Comparison of ENCODE assay signal across 22 cellular contexts in genomic region chrX:129736491-129736890, GRCh38. TPM values are rescaled to one million over a fixed set of nuclear protein-coding genes. Genes with fewer than 3 reads are reported as not detected.
A peak's percentile ranks its signal among the peaks of the same experiment; 100 is the strongest.
DNase-seq lines count a peak whose midpoint lies in the region; ATAC-seq lines count a peak whose summit lies in the region.
"Had no signal": no experiment of that assay in that cellular context is flagged by ENCODE, and none has a peak within 500 bp of the region (broad histone marks: within the 10 kb centered on the region; RNA-seq: fewer than 3 reads in every experiment).

No MANE protein-coding gene starts in this region.

- POLR2A ChIA-PET in CD4-positive, alpha-beta memory T cell (lab: Charles Lee; ENCODE audit: partially characterized antibody): interaction anchor here (0.6 to 2.4 kb wide), 7 partner anchors 10 to 58 kb away, joined by 3 to 21 read pairs (median 5); partner anchors contain the start of gene SASH3

- H3K9me3 ChIP-seq in CD4-positive, alpha-beta memory T cell (ENCODE audit: control insufficient read depth in 1 of 2, low read length in 2 of 2): no peaks in the 10 kb centered on the region
- H3K9me3 ChIP-seq: spleen, tibial nerve had no signal

- peaks cover 12 to 35% (median 21%) of the 10 kb centered on the region in 4 donors for H3K4me1 Mint-ChIP-seq in CD4-positive, alpha-beta memory T cell
- peaks cover 12% of the 10 kb centered on the region for H3K4me1 Mint-ChIP-seq in activated T-helper 17 cell treated with anti-CD3 and anti-CD28 coated beads, Interleukin-2, amount 50 U/mL, for 72 hours

- no peak overlapping the region for H3K4me3 ChIP-seq in CD4-positive, alpha-beta memory T cell (ENCODE audit: low read length in 2 of 2)
- no peak overlapping the region; the same call in 1 of the 2 replicates for H3K4me3 ChIP-seq in Jurkat, Clone E6-1 (ENCODE audit: low read length)
- H3K4me3 ChIP-seq: dorsolateral prefrontal cortex, spleen, tibial nerve had no signal

- peak overlapping the region in 6 of 8 donors; percentile 8 to 58 (median 38) for H3K4me3 Mint-ChIP-seq in CD4-positive, alpha-beta memory T cell
- H3K4me3 Mint-ChIP-seq in activated T-helper 17 cell treated with anti-CD3 and anti-CD28 coated beads, Interleukin-2, amount 50 U/mL, for 72 hours: peak overlapping the region; percentile 56
- H3K4me3 Mint-ChIP-seq: B cell, nephron progenitor cell had no signal

- CTCF ChIA-PET in CD4-positive, alpha-beta memory T cell (lab: Charles Lee; ENCODE audit: partially characterized antibody): interaction anchor here (0.7 to 2.9 kb wide), 8 partner anchors 10 to 109 kb away, joined by 3 to 16 read pairs (median 5); no protein-coding TSS in a partner anchor

- no peaks in the 10 kb centered on the region for H3K27me3 Mint-ChIP-seq in CD4-positive, alpha-beta memory T cell
- H3K27me3 Mint-ChIP-seq in activated T-helper 17 cell treated with anti-CD3 and anti-CD28 coated beads, Interleukin-2, amount 50 U/mL, for 72 hours: no peaks in the 10 kb centered on the region
- H3K27me3 Mint-ChIP-seq: B cell had no signal

- H3K27ac Mint-ChIP-seq in CD4-positive, alpha-beta memory T cell: peak overlapping the region in 6 of 7 donors; percentile 17 to 66 (median 39)
- peak overlapping the region; percentile 73 for H3K27ac Mint-ChIP-seq in activated T-helper 17 cell treated with anti-CD3 and anti-CD28 coated beads, Interleukin-2, amount 50 U/mL, for 72 hours
- H3K27ac Mint-ChIP-seq: nephron progenitor cell, progenitor cell of endocrine pancreas had no signal

- peak in 3 of 5 donors; percentile 18 to 52 (median 28) for DNase-seq in CD4-positive, alpha-beta memory T cell
- peak; percentile 92 for DNase-seq in Jurkat, Clone E6-1 (ENCODE audit: low read depth, low spot score)
- DNase-seq in mesenteric fat pad (ENCODE audit: low spot score) (peak; percentile 53), MV-4-11 (lab: John Stamatoyannopoulos, UW) (no peak), NCI-H2107 treated with DMSO at 0.1 percent for 48 hours (lab: John Stamatoyannopoulos, UW; ENCODE audit: unreplicated experiment) (no peak), activated gamma-delta T cell (lab: John Stamatoyannopoulos, UW) (no peak)
- DNase-seq: activated CD8-positive, alpha-beta memory T cell treated with anti-CD3 and anti-CD28 coated beads for 24 hours; brain microvascular endothelial cell; DMS53; dorsolateral prefrontal cortex; GOT3; NCI-H1092 treated with DMSO at 0.1 percent for 48 hours; NCI-H748 treated with DMSO at 0.1 percent for 48 hours; nephron progenitor cell; spleen had no signal

- intact Hi-C loops in CD4-positive, alpha-beta memory T cell (cut with micrococcal nuclease): loop anchor here (5.0 kb wide), 1 partner anchor 46 kb away; no protein-coding TSS in a partner anchor

- H3K27me3 ChIP-seq in CD4-positive, alpha-beta memory T cell (ENCODE audit: insufficient read depth, low read length): no peaks in the 10 kb centered on the region
- H3K27me3 ChIP-seq: brain microvascular endothelial cell, spleen had no signal

- no peak overlapping the region for H3K27ac ChIP-seq in CD4-positive, alpha-beta memory T cell (ENCODE audit: low read depth, low read length)
- H3K27ac ChIP-seq: brain microvascular endothelial cell, dorsolateral prefrontal cortex, spleen, tibial nerve had no signal

- H3K4me1 ChIP-seq in CD4-positive, alpha-beta memory T cell (ENCODE audit: insufficient read depth, low read length): peaks cover 27% of the 10 kb centered on the region

- H3K36me3 ChIP-seq in CD4-positive, alpha-beta memory T cell (ENCODE audit: insufficient read depth, low read length): no peaks in the 10 kb centered on the region
- H3K36me3 ChIP-seq: brain microvascular endothelial cell, spleen, tibial nerve had no signal

- H3K36me3 Mint-ChIP-seq in CD4-positive, alpha-beta memory T cell: no peaks in the 10 kb centered on the region
- H3K36me3 Mint-ChIP-seq in activated T-helper 17 cell treated with anti-CD3 and anti-CD28 coated beads, Interleukin-2, amount 50 U/mL, for 72 hours (ENCODE audit: low read depth): no peaks in the 10 kb centered on the region

- H3K9me3 Mint-ChIP-seq in CD4-positive, alpha-beta memory T cell: no peaks in the 10 kb centered on the region
- peaks cover under 1% of the 10 kb centered on the region for H3K9me3 Mint-ChIP-seq in activated T-helper 17 cell treated with anti-CD3 and anti-CD28 coated beads, Interleukin-2, amount 50 U/mL, for 72 hours

- peak; percentile 89 for ATAC-seq in activated T-helper 17 cell treated with anti-CD3 and anti-CD28 coated beads, Interleukin-2, amount 50 U/mL, for 72 hours (replicated peaks)
- ATAC-seq: Panc1 had no signal

RNA-seq across cellular contexts. Expression of gene XPNPEP2, which starts 2.3 kb away (rescaled TPM):
- total RNA-seq in CD4-positive, alpha-beta memory T cell: under 1 TPM; 0.32 to 0.33 TPM
- polyA plus RNA-seq in CD4-positive, alpha-beta memory T cell: under 1 TPM; 0.48 to 0.90 TPM
- 0.44 TPM for polyA plus RNA-seq in Jurkat, Clone E6-1 (2012; ENCODE audit: insufficient read depth, insufficient read length)
- under 1 TPM; 0.45 to 0.52 TPM for total RNA-seq in activated T-helper 17 cell treated with anti-CD3 and anti-CD28 coated beads, Interleukin-2, amount 50 U/mL, for 72 hours
- 9.6 TPM for total RNA-seq in mesenteric fat pad
- total RNA-seq: B cell, glomerular endothelial cell, lung microvascular endothelial cell, progenitor cell of endocrine pancreas had no signal

RNA-seq across cellular contexts. Expression of gene SASH3, which starts 43.3 kb away (rescaled TPM):
- 100 to 1,000 TPM; 148 to 152 TPM for total RNA-seq in CD4-positive, alpha-beta memory T cell
- 100 to 1,000 TPM in 1 of 2 donors, 10 to 100 TPM in 1; 83.3 to 211 TPM for polyA plus RNA-seq in CD4-positive, alpha-beta memory T cell
- 127 TPM for polyA plus RNA-seq in Jurkat, Clone E6-1 (2012; ENCODE audit: insufficient read depth, insufficient read length)
- 100 to 1,000 TPM; 103 to 191 TPM for total RNA-seq in activated T-helper 17 cell treated with anti-CD3 and anti-CD28 coated beads, Interleukin-2, amount 50 U/mL, for 72 hours
- 24.3 TPM for total RNA-seq in mesenteric fat pad
- total RNA-seq: glomerular endothelial cell, lung microvascular endothelial cell, progenitor cell of endocrine pancreas had no signal

Comparison
In these comparisons a context has a peak if more than half of its experiments do, and no peak if none do; other contexts are left out.
1. DNase-seq: peak in CD4-positive, alpha-beta memory T cell (3 of 5), Jurkat, Clone E6-1 (single experiment) and mesenteric fat pad (single experiment); none in MV-4-11 (single experiment), NCI-H2107 treated with DMSO at 0.1 percent for 48 hours (single experiment) and activated gamma-delta T cell (single experiment).